32 cellular contexts compared by ENCODE assay signal in genomic region chr3:24505678-24506560, GRCh38. TPM values are rescaled to one million over a fixed set of nuclear protein-coding genes. Genes with fewer than 3 reads are reported as not detected.
DNase-seq lines count a peak whose midpoint lies in the region; ATAC-seq, FAIRE-seq and TF ChIP-seq lines count a peak whose summit lies in the region.
"Had no signal": no experiment of that assay in that cellular context is flagged by ENCODE, and none has a peak within 500 bp of the region (broad histone marks: within the 10 kb centered on the region; RNA-seq: fewer than 3 reads in every experiment).

No MANE protein-coding gene starts in this region.

- in situ Hi-C loops in GM12878 (cut with MboI) = no loop called here

- H3K9ac ChIP-seq in GM12878 (ENCODE audit: control insufficient read depth, insufficient read depth, low read length) (no peak overlapping the region), mesendoderm (ENCODE audit: low read length) (no peak overlapping the region)

- H2AFZ ChIP-seq in GM12878 (ENCODE audit: control insufficient read depth, low read depth, low read length) = no peak overlapping the region

- intact Hi-C loops in GM12878 (cut with micrococcal nuclease; ENCODE audit: unreplicated experiment) = no loop called here

- SMC1A ChIA-PET in GM12878 (lab: Charles Lee; ENCODE audit: uncharacterized antibody, unreplicated experiment) = interaction anchor here (1.2 kb wide), 1 partner anchor 13 kb away, joined by 3 read pairs; no protein-coding TSS in a partner anchor

- H2BK120ac ChIP-seq in mesendoderm (ENCODE audit: low read depth, low read length) = no peak overlapping the region

- DNase-seq in HFF-Myc (ENCODE audit: extremely low read depth, low read depth) (peak; percentile 50), GM12878 (ENCODE audit: low read depth, low spot score) (no peak), fibroblast of villous mesenchyme (ENCODE audit: low read depth) (peak; percentile 47), small intestine (peak; percentile 87), mesendoderm (no peak)
- DNase-seq in naive thymus-derived CD8-positive, alpha-beta T cell = no peak
- DNase-seq in activated CD4-positive, alpha-beta T cell treated with anti-CD3 and anti-CD28 coated beads for 4 hours = no peak
- DNase-seq in stimulated activated CD8-positive, alpha-beta memory T cell treated with anti-CD3 and anti-CD28 coated beads, Interleukin-4, amount 100 ng/mL, for 48 hours = no peak
- DNase-seq: activated CD4-positive, alpha-beta T cell treated with anti-CD3 and anti-CD28 coated beads for 1 hour; activated gamma-delta T cell treated with Interleukin-2 at 50 U/mL for 16 hours; activated T-cell treated with anti-CD3 and anti-CD28 coated beads, Interleukin-2, amount 50 U/mL, for 1 hour; body of pancreas; C1 segment of cervical spinal cord; Caco-2; DMS79 treated with DMSO at 0.1 percent for 48 hours; effector CD4-positive, alpha-beta T cell; GF-D8; hypothalamus; immature natural killer cell; left lung; MG63; natural killer cell; NCI-H1417; NCI-H446; NCI-H774; RPMI8226; stimulated activated CD4-positive, alpha-beta T cell treated with anti-CD3 and anti-CD28 coated beads, Interleukin-1b, Interleukin-23, amount 100 ng/mL, for 48 hours; T-helper 1 cell; tibial artery had no signal

- H4K5ac ChIP-seq in mesendoderm (ENCODE audit: low read length) = no peak overlapping the region

- BruUV-seq in GM12878 (replicated peaks; lab: Mats Ljungman, UMichigan) = no TSS peak

- H3K9me3 ChIP-seq in GM12878 (replicated peaks; ENCODE audit: control insufficient read depth, insufficient read depth, low read length) (no peaks in the 10 kb centered on the region), small intestine (ENCODE audit: control insufficient read depth, low read depth) (no peaks in the 10 kb centered on the region)
- H3K9me3 ChIP-seq: body of pancreas, Caco-2, HAP-1, left lung, MG63, SJSA1, tibial artery had no signal

- H3K27me3 Mint-ChIP-seq in naive thymus-derived CD8-positive, alpha-beta T cell = peaks cover 0 to 7% (median 0%) of the 10 kb centered on the region in 5 donors

- no peak overlapping the region for H2BK15ac ChIP-seq in mesendoderm (replicated peaks; ENCODE audit: low read depth)

- H3K23ac ChIP-seq in mesendoderm (ENCODE audit: low read length) = no peak overlapping the region

- H3K4me3 ChIP-seq in HFF-Myc (replicated peaks; ENCODE audit: low read depth, low read length) (no peak overlapping the region), GM12878 (no peak overlapping the region), fibroblast of villous mesenchyme (ENCODE audit: low read depth, low read length) (no peak overlapping the region), small intestine (ENCODE audit: low read depth in 1 of 2, low read length in 2 of 2) (no peak overlapping the region), mesendoderm (ENCODE audit: low read length) (no peak overlapping the region)
- H3K4me3 ChIP-seq: body of pancreas, HAP-1, left lung, MG63, SJSA1, skin epidermis, tibial artery had no signal

- H3K4me1 ChIP-seq in GM12878 (ENCODE audit: control insufficient read depth, insufficient read depth, low read length) (peaks cover 8% of the 10 kb centered on the region), small intestine (ENCODE audit: control insufficient read depth in 2 of 2, insufficient read depth in 1 of 2, low read depth in 1 of 2, low read length in 1 of 2) (peaks cover 0 to 6% of the 10 kb centered on the region in 2 donors), mesendoderm (ENCODE audit: control insufficient read depth, low read depth, low read length) (no peaks in the 10 kb centered on the region)
- H3K4me1 ChIP-seq: body of pancreas, SJSA1 had no signal

- 53% methylated on average over 7 of the region's 7 CpGs for WGBS in GM12878 (ENCODE audit: insufficient coverage, insufficient replicate concordance, low lambda C conversion rate, missing lambda C conversion rate)
- 23 to 52% (median 33%) methylated on average over 7 of the region's 7 CpGs for WGBS in small intestine, 3 donors
- no CpG with 5 or more reads among the region's 7 CpGs for WGBS in mesendoderm (ENCODE audit: extremely low coverage, insufficient coverage, low lambda C conversion rate)

- H3K27ac ChIP-seq in GM12878 (ENCODE audit: control insufficient read depth, insufficient read depth) = no peak overlapping the region
- H3K27ac ChIP-seq in small intestine (ENCODE audit: low read depth in 1 of 2, low read length in 1 of 2) = peak overlapping the region in 1 of 2 donors; percentile 24
- H3K27ac ChIP-seq in mesendoderm (ENCODE audit: low read depth, low read length) = no peak overlapping the region
- H3K27ac ChIP-seq: body of pancreas, left lung, SJSA1, tibial artery had no signal

- H3K4me1 Mint-ChIP-seq in naive thymus-derived CD8-positive, alpha-beta T cell = peaks cover 0 to 34% (median 0%) of the 10 kb centered on the region in 4 donors

- CTCF ChIA-PET in GM12878 (lab: Yijun Ruan, JAX) = no interaction called here

- ATAC-seq in GM12878 = no peak
- ATAC-seq in naive thymus-derived CD8-positive, alpha-beta T cell = no peak
- ATAC-seq: body of pancreas, left lung, natural killer cell had no signal

- no peak overlapping the region for H3K27ac Mint-ChIP-seq in naive thymus-derived CD8-positive, alpha-beta T cell
- H3K27ac Mint-ChIP-seq: immature natural killer cell, natural killer cell had no signal

- H3K18ac ChIP-seq in mesendoderm (ENCODE audit: low read length) = no peak overlapping the region

- H2BK5ac ChIP-seq in mesendoderm (ENCODE audit: low read length) = no peak overlapping the region

- peaks cover 0 to 4% (median 0%) of the 10 kb centered on the region in 9 donors for H3K9me3 Mint-ChIP-seq in naive thymus-derived CD8-positive, alpha-beta T cell

- H3K4ac ChIP-seq in mesendoderm (ENCODE audit: low read depth, low read length) = no peak overlapping the region

- POLR2A ChIA-PET in GM12878 (lab: Charles Lee) = no interaction called here
- POLR2A ChIA-PET in naive thymus-derived CD8-positive, alpha-beta T cell (lab: Charles Lee) = no interaction called here

- no peaks in the 10 kb centered on the region for H3K36me3 Mint-ChIP-seq in naive thymus-derived CD8-positive, alpha-beta T cell
- H3K36me3 Mint-ChIP-seq: immature natural killer cell, natural killer cell had no signal

- no peak overlapping the region for H4K8ac ChIP-seq in mesendoderm (ENCODE audit: low read depth, low read length)

- TF ChIP-seq POLR2A in GM12878 (IDR thresholded peaks at IDR 0.05; ENCODE audit: low read depth, low read length) = no peak

- H3K4me2 ChIP-seq in GM12878 (ENCODE audit: control insufficient read depth, insufficient read depth) (no peak overlapping the region), mesendoderm (ENCODE audit: low read length) (no peak overlapping the region)

- H3K79me1 ChIP-seq in mesendoderm (ENCODE audit: low read length) = no peaks in the 10 kb centered on the region

- RAD21 ChIA-PET in GM12878 (lab: Charles Lee; ENCODE audit: unreplicated experiment) = no interaction called here

- H3K36me3 ChIP-seq in GM12878 (ENCODE audit: control insufficient read depth in 2 of 2, insufficient read depth in 2 of 2, low read length in 1 of 2) (no peaks in the 10 kb centered on the region), small intestine (ENCODE audit: control insufficient read depth in 2 of 2, insufficient read depth in 2 of 2, low read length in 2 of 2) (no peaks in the 10 kb centered on the region), mesendoderm (ENCODE audit: control insufficient read depth, insufficient read depth, low read length) (no peaks in the 10 kb centered on the region)
- H3K36me3 ChIP-seq: HAP-1, left lung, MG63, SJSA1, tibial artery had no signal

- TF ChIP-seq CTCF in HFF-Myc (IDR thresholded peaks at IDR 0.05; ENCODE audit: low read depth, low read length, missing control alignments) (no peak), GM12878 (IDR thresholded peaks at IDR 0.05 in 2 of 3, conservative IDR thresholded peaks at IDR 0.05 in 1 of 3; ENCODE audit: control insufficient read depth in 2 of 3, extremely low read depth in 1 of 3, insufficient read depth in 1 of 3, low read depth in 3 of 3, low read length in 3 of 3) (no peak), fibroblast of villous mesenchyme (IDR thresholded peaks at IDR 0.05; ENCODE audit: insufficient read depth, low read depth, low read length) (no peak)

- H3K79me2 ChIP-seq in GM12878 (ENCODE audit: control insufficient read depth, insufficient read depth, low read length) (no peaks in the 10 kb centered on the region), mesendoderm (ENCODE audit: control insufficient read depth, insufficient read depth, low read length) (no peaks in the 10 kb centered on the region)

- no peak for TF ChIP-seq RAD21 in GM12878 (IDR thresholded peaks at IDR 0.05; ENCODE audit: insufficient read depth, low read depth, low read length)

- H4K20me1 ChIP-seq in GM12878 (ENCODE audit: control insufficient read depth, insufficient read depth) = no peaks in the 10 kb centered on the region

- H3K4me3 Mint-ChIP-seq in naive thymus-derived CD8-positive, alpha-beta T cell = no peak overlapping the region
- H3K4me3 Mint-ChIP-seq: immature natural killer cell, natural killer cell had no signal

- no peak overlapping the region for H2AK5ac ChIP-seq in mesendoderm (ENCODE audit: low read length)

- FAIRE-seq in GM12878 (lab: Jason Lieb, UNC) (no peak), small intestine (lab: Jason Lieb, UNC) (no peak)

- no peak overlapping the region for H3K56ac ChIP-seq in mesendoderm (ENCODE audit: low read length)

- H3K27me3 ChIP-seq in GM12878 (replicated peaks in 1 of 2; ENCODE audit: control insufficient read depth in 2 of 2, insufficient read depth in 2 of 2, low read length in 1 of 2) (no peaks in the 10 kb centered on the region; a peak in 1 of 4 replicates), small intestine (ENCODE audit: control insufficient read depth in 2 of 2, insufficient read depth in 2 of 2, low read length in 2 of 2) (no peaks in the 10 kb centered on the region), mesendoderm (ENCODE audit: insufficient read depth, low read length, poor library complexity) (no peaks in the 10 kb centered on the region)
- H3K27me3 ChIP-seq: body of pancreas, left lung, MG63, SJSA1, tibial artery had no signal

- TF ChIP-seq EP300 in GM12878 (IDR thresholded peaks at IDR 0.05; ENCODE audit: borderline replicate concordance in 1 of 2, control insufficient read depth in 1 of 2, low read depth in 2 of 2, low read length in 2 of 2) = no peak

RNA-seq across cellular contexts. Expression of gene THRB, which starts 11.3 kb away (rescaled TPM):
- total RNA-seq in GM12878 (2013; cell fraction: nucleolus; rRNA removed) = not detected in 2 replicates
- total RNA-seq in GM12878 (2014; rRNA removed) (not detected in 2 replicates), GM12878 (2014; rRNA removed; fragmentation: Illumina TruSeq; extraction: Trizol) (not detected in 2 replicates), GM12878 (2021) (0.05 TPM in 1 of 2 replicates, not detected in the other), fibroblast of villous mesenchyme (5.2 and 13.4 TPM in 2 replicates)
- polyA plus RNA-seq in GM12878 (2011; ENCODE audit: low read depth) = not detected
- polyA plus RNA-seq in GM12878 (2011; rRNA removed) (not detected in 2 replicates), GM12878 (2014; fragmentation: Illumina TruSeq; extraction: Trizol) (not detected in 2 replicates), GM12878 (2014; fragmentation: Nextera tagmentation; extraction: Ambion mirVana) (not detected), GM12878 (2014; rRNA removed) (not detected in 2 replicates), GM12878 (2016; fragmentation: Nextera tagmentation; extraction: Ambion mirVana) (not detected), small intestine (1 to 10 TPM; 3.2 to 5.4 (median 3.3) TPM)
- not detected in 2 replicates for polyA plus RNA-seq in GM12878 (2011; cell fraction: cytosol; rRNA removed)
- not detected in 2 replicates for polyA plus RNA-seq in GM12878 (2011; cell fraction: nucleus; rRNA removed)
- not detected in 2 replicates for polyA plus RNA-seq in GM12878 (2012)
- polyA minus RNA-seq in GM12878 (2011; rRNA and poly(A)+ RNA removed) = not detected in 2 replicates
- polyA minus RNA-seq in GM12878 (2011; cell fraction: cytosol; rRNA and poly(A)+ RNA removed) = not detected in 2 replicates
- polyA minus RNA-seq in GM12878 (2011; cell fraction: nucleus; rRNA and poly(A)+ RNA removed) = not detected in 2 replicates
- not detected for total RNA-seq in naive thymus-derived CD8-positive, alpha-beta T cell
- polyA plus RNA-seq in naive thymus-derived CD8-positive, alpha-beta T cell = not detected
- polyA plus RNA-seq in mesendoderm (2013, experiment 1 of 2) = 0.37 TPM
- polyA plus RNA-seq in mesendoderm (2013, experiment 2 of 2) = 0.52 TPM
- polyA plus RNA-seq: immature natural killer cell had no signal

Comparison
In these comparisons a context has a peak if more than half of its experiments do, and no peak if none do; other contexts are left out.
1. DNase-seq: peak in HFF-Myc (single experiment), fibroblast of villous mesenchyme (single experiment) and small intestine (single experiment); none in GM12878 (single experiment), naive thymus-derived CD8-positive, alpha-beta T cell (0 of 10), activated CD4-positive, alpha-beta T cell treated with anti-CD3 and anti-CD28 coated beads for 4 hours (0 of 2), mesendoderm (single experiment) and stimulated activated CD8-positive, alpha-beta memory T cell treated with anti-CD3 and anti-CD28 coated beads, Interleukin-4, amount 100 ng/mL, for 48 hours (single experiment).